Comparison of ENCODE assay signal across 40 cellular contexts in the genomic region with DNA sequence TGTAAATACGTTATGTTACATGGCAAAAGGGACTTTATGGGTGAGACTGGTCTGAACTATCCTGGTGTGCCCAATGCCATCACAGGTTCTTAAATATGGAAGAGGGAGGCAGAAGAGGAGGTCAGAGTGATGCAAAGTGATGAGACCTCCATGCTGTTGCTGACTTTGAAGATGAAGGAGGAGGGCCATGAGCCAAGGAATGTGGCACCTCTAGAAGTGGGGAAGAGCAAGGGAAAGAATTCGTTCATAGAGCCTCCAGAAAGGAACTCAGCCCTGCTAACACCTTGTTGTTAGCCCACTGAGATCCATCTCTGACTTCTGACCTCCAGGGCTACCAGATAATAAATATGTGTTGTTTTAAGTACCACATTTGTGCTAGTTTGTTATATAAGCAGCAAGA.
"Had no signal": no experiment of that assay in that cellular context is flagged by ENCODE, and none has a peak within 500 bp of the region (broad histone marks: within the 10 kb centered on the region; RNA-seq: fewer than 3 reads in every experiment).

No MANE protein-coding gene starts in this region.

- H3K36me3 ChIP-seq: adrenal gland, ascending aorta, brain microvascular endothelial cell, breast epithelium, cardiac muscle cell had no signal

- H3K9me3 ChIP-seq: adrenal gland, ascending aorta, body of pancreas, breast epithelium had no signal

- DNase-seq: activated effector memory CD4-positive, alpha-beta T cell treated with anti-CD3 and anti-CD28 coated beads, Interleukin-2, amount 50 U/mL, for 16 hours; activated effector memory CD4-positive, alpha-beta T cell treated with Interleukin-2 at 50 U/mL for 16 hours; activated gamma-delta T cell; activated gamma-delta T cell treated with Interleukin-2 at 50 U/mL for 16 hours; activated naive CD4-positive, alpha-beta T cell; activated naive CD4-positive, alpha-beta T cell treated with anti-CD3 and anti-CD28 coated beads for 36 hours; activated naive CD4-positive, alpha-beta T cell treated with anti-CD3 and anti-CD28 coated beads, Interleukin-2, amount 10 ng/mL, durations not matched to agents 7 days and 5 days; activated naive CD4-positive, alpha-beta T cell treated with Interleukin-2 at 50 U/mL for 16 hours; activated naive CD8-positive, alpha-beta T cell treated with anti-CD3 and anti-CD28 coated beads for 36 hours; activated naive CD8-positive, alpha-beta T cell treated with anti-CD3 and anti-CD28 coated beads, Interleukin-2, amount 10 ng/mL, durations not matched to agents 7 days and 5 days; activated naive CD8-positive, alpha-beta T cell treated with anti-CD3 and anti-CD28 coated beads, Interleukin-2, amount 50 U/mL, for 24 hours; activated T-cell treated with anti-CD3 and anti-CD28 coated beads for 4 hours; activated T-cell treated with anti-CD3 and anti-CD28 coated beads, Interleukin-2, amount 50 U/mL, for 1 hour; activated T-cell treated with anti-CD3 and anti-CD28 coated beads, Interleukin-2, amount 50 U/mL, for 24 hours; activated T-cell treated with anti-CD3 and anti-CD28 coated beads, Interleukin-2, amount 50 U/mL, for 4 hours; activated T-cell treated with anti-CD3 and anti-CD28 coated beads, Interleukin-2, amount 50 U/mL, for 48 hours; activated T-cell treated with anti-CD3 and anti-CD28 coated beads, Interleukin-2, amount 50 U/mL, for 72 hours; adrenal gland; amniotic stem cell; amygdala; anterior cingulate cortex; aorta; body of pancreas; brain microvascular endothelial cell; caudate nucleus; central memory CD4-positive, alpha-beta T cell; cerebellar nuclear complex had no signal

- H3K4me1 Mint-ChIP-seq: activated naive CD4-positive, alpha-beta T cell treated with anti-CD3 and anti-CD28 coated beads, Interleukin-2, amount 10 ng/mL, durations not matched to agents 7 days and 5 days; activated naive CD4-positive, alpha-beta T cell treated with anti-CD3 and anti-CD28 coated beads, Interleukin-2, amount 50 U/mL, for 24 hours; activated naive CD8-positive, alpha-beta T cell treated with anti-CD3 and anti-CD28 coated beads for 36 hours; activated naive CD8-positive, alpha-beta T cell treated with anti-CD3 and anti-CD28 coated beads, Interleukin-2, amount 10 ng/mL, durations not matched to agents 7 days and 5 days; activated naive CD8-positive, alpha-beta T cell treated with anti-CD3 and anti-CD28 coated beads, Interleukin-2, amount 50 U/mL, for 24 hours; activated T-helper 17 cell treated with anti-CD3 and anti-CD28 coated beads, Interleukin-2, amount 50 U/mL, for 72 hours; brain; central memory CD8-positive, alpha-beta T cell had no signal

- H3K4me3 Mint-ChIP-seq: activated naive CD4-positive, alpha-beta T cell treated with anti-CD3 and anti-CD28 coated beads for 36 hours; activated naive CD4-positive, alpha-beta T cell treated with anti-CD3 and anti-CD28 coated beads, Interleukin-2, amount 10 ng/mL, durations not matched to agents 7 days and 5 days; activated naive CD4-positive, alpha-beta T cell treated with anti-CD3 and anti-CD28 coated beads, Interleukin-2, amount 50 U/mL, for 24 hours; activated naive CD8-positive, alpha-beta T cell; activated naive CD8-positive, alpha-beta T cell treated with anti-CD3 and anti-CD28 coated beads for 36 hours; activated naive CD8-positive, alpha-beta T cell treated with anti-CD3 and anti-CD28 coated beads, Interleukin-2, amount 10 ng/mL, durations not matched to agents 7 days and 5 days; activated naive CD8-positive, alpha-beta T cell treated with anti-CD3 and anti-CD28 coated beads, Interleukin-2, amount 50 U/mL, for 24 hours; activated T-cell treated with anti-CD3 and anti-CD28 coated beads, Interleukin-2, amount 50 U/mL, for 24 hours; activated T-cell treated with anti-CD3 and anti-CD28 coated beads, Interleukin-2, amount 50 U/mL, for 4 hours; activated T-cell treated with anti-CD3 and anti-CD28 coated beads, Interleukin-2, amount 50 U/mL, for 72 hours; activated T-helper 1 cell treated with anti-CD3 and anti-CD28 coated beads, Interleukin-12 subunit alpha, Interleukin-12 subunit beta, Interleukin-2, Interleukin-4 antibody, amounts not matched to agents 30 ng/mL and 10 ng/mL and 1 ng/mL, durations not matched to agents 14 hours and 24 hours and 36 hours; activated T-helper 17 cell treated with anti-CD3 and anti-CD28 coated beads, Interleukin-2, amount 50 U/mL, for 72 hours; brain; central memory CD8-positive, alpha-beta T cell had no signal

- H3K27ac Mint-ChIP-seq: activated naive CD4-positive, alpha-beta T cell treated with anti-CD3 and anti-CD28 coated beads for 36 hours; activated naive CD4-positive, alpha-beta T cell treated with anti-CD3 and anti-CD28 coated beads, Interleukin-2, amount 10 ng/mL, durations not matched to agents 7 days and 5 days; activated naive CD4-positive, alpha-beta T cell treated with anti-CD3 and anti-CD28 coated beads, Interleukin-2, amount 50 U/mL, for 24 hours; activated naive CD4-positive, alpha-beta T cell treated with anti-CD3 and anti-CD28 coated beads, Interleukin-2, amount 50 U/mL, for 72 hours; activated naive CD8-positive, alpha-beta T cell; activated naive CD8-positive, alpha-beta T cell treated with anti-CD3 and anti-CD28 coated beads for 36 hours; activated naive CD8-positive, alpha-beta T cell treated with anti-CD3 and anti-CD28 coated beads, Interleukin-2, amount 10 ng/mL, durations not matched to agents 7 days and 5 days; activated naive CD8-positive, alpha-beta T cell treated with anti-CD3 and anti-CD28 coated beads, Interleukin-2, amount 50 U/mL, for 24 hours; activated T-cell treated with anti-CD3 and anti-CD28 coated beads, Interleukin-2, amount 50 U/mL, for 24 hours; activated T-cell treated with anti-CD3 and anti-CD28 coated beads, Interleukin-2, amount 50 U/mL, for 72 hours; activated T-helper 1 cell treated with anti-CD3 and anti-CD28 coated beads, Interleukin-12 subunit alpha, Interleukin-12 subunit beta, Interleukin-2, Interleukin-4 antibody, amounts not matched to agents 30 ng/mL and 10 ng/mL and 1 ng/mL, durations not matched to agents 14 hours and 24 hours and 36 hours; activated T-helper 17 cell treated with anti-CD3 and anti-CD28 coated beads, Interleukin-2, amount 50 U/mL, for 72 hours; activated T-helper 2 cell treated with anti-CD3 and anti-CD28 coated beads, Interferon-gamma antibody, Interleukin-2, Interleukin-4, amounts not matched to agents 10 μg/mL and 5 μg/mL and 100 μg/mL, durations not matched to agents 14 hours and 24 hours and 36 hours; brain had no signal

- H3K27ac ChIP-seq: adrenal gland, ascending aorta, body of pancreas, brain microvascular endothelial cell, breast epithelium, cardiac muscle cell had no signal

- H3K4me3 ChIP-seq: adrenal gland, ascending aorta, body of pancreas, breast epithelium, cardiac muscle cell had no signal

- ATAC-seq: activated naive CD4-positive, alpha-beta T cell treated with anti-CD3 and anti-CD28 coated beads, Interleukin-2, amount 50 U/mL, for 72 hours; activated naive CD8-positive, alpha-beta T cell treated with anti-CD3 and anti-CD28 coated beads, Interleukin-2, amount 50 U/mL, for 24 hours; activated T-cell treated with anti-CD3 and anti-CD28 coated beads, Interleukin-2, amount 50 U/mL, for 4 hours; activated T-cell treated with anti-CD3 and anti-CD28 coated beads, Interleukin-2, amount 50 U/mL, for 72 hours; activated T-helper 17 cell treated with anti-CD3 and anti-CD28 coated beads, Interleukin-2, amount 50 U/mL, for 72 hours; body of pancreas had no signal

- H3K4me1 ChIP-seq: adrenal gland, ascending aorta, body of pancreas, breast epithelium had no signal

- H3K36me3 Mint-ChIP-seq: activated naive CD4-positive, alpha-beta T cell treated with anti-CD3 and anti-CD28 coated beads, Interleukin-2, amount 10 ng/mL, durations not matched to agents 7 days and 5 days; activated naive CD4-positive, alpha-beta T cell treated with anti-CD3 and anti-CD28 coated beads, Interleukin-2, amount 50 U/mL, for 24 hours; activated naive CD4-positive, alpha-beta T cell treated with anti-CD3 and anti-CD28 coated beads, Interleukin-2, amount 50 U/mL, for 72 hours; activated naive CD8-positive, alpha-beta T cell; activated naive CD8-positive, alpha-beta T cell treated with anti-CD3 and anti-CD28 coated beads for 36 hours; activated naive CD8-positive, alpha-beta T cell treated with anti-CD3 and anti-CD28 coated beads, Interleukin-2, amount 10 ng/mL, durations not matched to agents 7 days and 5 days; brain had no signal

- H3K27me3 Mint-ChIP-seq: activated naive CD8-positive, alpha-beta T cell treated with anti-CD3 and anti-CD28 coated beads, Interleukin-2, amount 10 ng/mL, durations not matched to agents 7 days and 5 days; activated T-cell treated with anti-CD3 and anti-CD28 coated beads, Interleukin-2, amount 50 U/mL, for 24 hours; central memory CD8-positive, alpha-beta T cell had no signal

- H3K9me3 Mint-ChIP-seq: activated naive CD4-positive, alpha-beta T cell treated with anti-CD3 and anti-CD28 coated beads for 36 hours; activated naive CD4-positive, alpha-beta T cell treated with anti-CD3 and anti-CD28 coated beads, Interleukin-2, amount 10 ng/mL, durations not matched to agents 7 days and 5 days; activated naive CD4-positive, alpha-beta T cell treated with anti-CD3 and anti-CD28 coated beads, Interleukin-2, amount 50 U/mL, for 24 hours; activated naive CD8-positive, alpha-beta T cell treated with anti-CD3 and anti-CD28 coated beads, Interleukin-2, amount 10 ng/mL, durations not matched to agents 7 days and 5 days; activated T-cell treated with anti-CD3 and anti-CD28 coated beads, Interleukin-2, amount 50 U/mL, for 24 hours; activated T-cell treated with anti-CD3 and anti-CD28 coated beads, Interleukin-2, amount 50 U/mL, for 4 hours; activated T-helper 1 cell treated with anti-CD3 and anti-CD28 coated beads, Interleukin-12 subunit alpha, Interleukin-12 subunit beta, Interleukin-2, Interleukin-4 antibody, amounts not matched to agents 30 ng/mL and 10 ng/mL and 1 ng/mL, durations not matched to agents 14 hours and 24 hours and 36 hours; activated T-helper 2 cell treated with anti-CD3 and anti-CD28 coated beads, Interferon-gamma antibody, Interleukin-2, Interleukin-4, amounts not matched to agents 10 μg/mL and 5 μg/mL and 100 μg/mL, durations not matched to agents 14 hours and 24 hours and 36 hours had no signal

- FAIRE-seq: astrocyte, bronchial epithelial cell had no signal

- H3K27me3 ChIP-seq: adrenal gland, ascending aorta, body of pancreas, brain microvascular endothelial cell, breast epithelium had no signal
